In genomic region chr4:74474345-74475099, GRCh38 we compare ENCODE assay signal across 15 cellular contexts. TPM values are rescaled to one million over a fixed set of nuclear protein-coding genes. Genes with fewer than 3 reads are reported as not detected.
DNase-seq lines count a peak whose midpoint lies in the region; FAIRE-seq and TF ChIP-seq lines count a peak whose summit lies in the region.
"Had no signal": no experiment of that assay in that cellular context is flagged by ENCODE, and none has a peak within 500 bp of the region (broad histone marks: within the 10 kb centered on the region; RNA-seq: fewer than 3 reads in every experiment).

No MANE protein-coding gene starts in this region.

- peak overlapping the region; percentile 67 for H3K4me3 Mint-ChIP-seq in HFFc6
- H3K4me3 Mint-ChIP-seq: activated T-cell treated with anti-CD3 and anti-CD28 coated beads, Interleukin-2, amount 50 U/mL, for 72 hours; CD4-positive, alpha-beta memory T cell had no signal

- no peak for TF ChIP-seq EP300 in suprapubic skin (IDR thresholded peaks at IDR 0.05)

- H3K36me3 Mint-ChIP-seq in HFFc6 (ENCODE audit: low read depth), result no peaks in the 10 kb centered on the region
- H3K36me3 Mint-ChIP-seq: CD4-positive, alpha-beta memory T cell had no signal

- no peak for TF ChIP-seq CTCF in HFFc6 (IDR thresholded peaks at IDR 0.05)
- TF ChIP-seq CTCF in bronchial epithelial cell (IDR thresholded peaks at IDR 0.05; ENCODE audit: insufficient read depth, low read length, severe bottlenecking), result no peak
- no peak for TF ChIP-seq CTCF in tibial artery (IDR thresholded peaks at IDR 0.05)
- TF ChIP-seq CTCF in suprapubic skin (IDR thresholded peaks at IDR 0.05), result no peak

- H3K27ac Mint-ChIP-seq in HFFc6, result peak overlapping the region; percentile 77
- H3K27ac Mint-ChIP-seq: activated T-cell treated with anti-CD3 and anti-CD28 coated beads, Interleukin-2, amount 50 U/mL, for 72 hours; CD4-positive, alpha-beta memory T cell had no signal

- peaks cover 42% of the 10 kb centered on the region for H3K4me1 Mint-ChIP-seq in HFFc6 (ENCODE audit: low read depth)
- H3K4me1 Mint-ChIP-seq: CD4-positive, alpha-beta memory T cell had no signal

- H3K9me3 ChIP-seq in tibial artery, result no peaks in the 10 kb centered on the region
- H3K9me3 ChIP-seq in suprapubic skin, result no peaks in the 10 kb centered on the region

- DNase-seq in HFFc6 (peak; percentile 34), bronchial epithelial cell (ENCODE audit: low read depth) (peak; percentile 68), iris pigment epithelial cell (ENCODE audit: low read depth) (peak; percentile 72), tibial artery (no peak), suprapubic skin (ENCODE audit: low spot score in 2 of 2) (no peak), DMS53 treated with DMSO at 0.1 percent for 48 hours (lab: John Stamatoyannopoulos, UW; ENCODE audit: unreplicated experiment) (no peak), NCI-H82 (lab: John Stamatoyannopoulos, UW) (no peak)
- DNase-seq: activated T-cell treated with anti-CD3 and anti-CD28 coated beads, Interleukin-2, amount 50 U/mL, for 72 hours; CD4-positive, alpha-beta memory T cell; Kasumi-1; NCI-H146; stimulated activated naive CD4-positive, alpha-beta T cell treated with Interleukin-2 at 50 U/mL for 16 hours had no signal

- intact Hi-C loops in tibial artery (cut with DNase I; ENCODE audit: low total_unique reads), result no loop called here

- H3K36me3 ChIP-seq in bronchial epithelial cell (ENCODE audit: control insufficient read depth, insufficient read depth, low read length) (no peaks in the 10 kb centered on the region), tibial artery (no peaks in the 10 kb centered on the region), suprapubic skin (no peaks in the 10 kb centered on the region)

- H3K27ac ChIP-seq in tibial artery (peak overlapping the region; percentile 12 to 21), suprapubic skin (no peak overlapping the region)
- H3K27ac ChIP-seq: HL-60 had no signal

- H3K9me3 Mint-ChIP-seq in HFFc6, result no peaks in the 10 kb centered on the region
- H3K9me3 Mint-ChIP-seq: activated T-cell treated with anti-CD3 and anti-CD28 coated beads, Interleukin-2, amount 50 U/mL, for 72 hours; CD4-positive, alpha-beta memory T cell had no signal

- H3K27me3 ChIP-seq in bronchial epithelial cell (ENCODE audit: control insufficient read depth, insufficient read depth, low read length), result no peaks in the 10 kb centered on the region
- no peaks in the 10 kb centered on the region for H3K27me3 ChIP-seq in tibial artery
- no peaks in the 10 kb centered on the region for H3K27me3 ChIP-seq in suprapubic skin

- peaks cover 0 to 30% (median 20%) of the 10 kb centered on the region in 4 donors for H3K4me1 ChIP-seq in tibial artery
- H3K4me1 ChIP-seq in suprapubic skin, result peaks cover 33% of the 10 kb centered on the region

- H3K4me3 ChIP-seq in bronchial epithelial cell (ENCODE audit: low read depth, low read length) (no peak overlapping the region), tibial artery (no peak overlapping the region), suprapubic skin (no peak overlapping the region)

- no peaks in the 10 kb centered on the region for H3K27me3 Mint-ChIP-seq in HFFc6 (ENCODE audit: insufficient read depth)

- no peak for TF ChIP-seq POLR2A in suprapubic skin (IDR thresholded peaks at IDR 0.05)

- WGBS in suprapubic skin, result 33% methylated on average over 4 of the region's 4 CpGs

- no peak for FAIRE-seq in bronchial epithelial cell (lab: Jason Lieb, UNC)

RNA-seq across cellular contexts. Expression of gene AREG, which starts 29.6 kb away (rescaled TPM):
- under 1 TPM in 5 of 6 experiments, not detected in 1; 0.24 to 0.70 (median 0.45) TPM for total RNA-seq in HFFc6 (2021; fragmentation: NEBNext Ultra II Directional; extraction: Animal tissue kit (Norgen Biotek cat#: 25700))
- total RNA-seq in bronchial epithelial cell, result 197 and 272 TPM in 2 replicates
- 10 to 100 TPM; 13.0 to 40.6 (median 26.2) TPM for total RNA-seq in suprapubic skin
- total RNA-seq: G401, skeletal muscle tissue had no signal

Comparison
In these comparisons a context has a peak if more than half of its experiments do, and no peak if none do; other contexts are left out.
1. DNase-seq: peak in HFFc6 (single experiment), bronchial epithelial cell (single experiment) and iris pigment epithelial cell (single experiment); none in tibial artery (0 of 2), suprapubic skin (0 of 2), DMS53 treated with DMSO at 0.1 percent for 48 hours (single experiment) and NCI-H82 (single experiment).
2. RNA of gene AREG, which starts 29.6 kb away (total RNA-seq): 197 to 272 TPM in bronchial epithelial cell and 13.0 to 40.6 TPM in suprapubic skin; 0.24 to 0.70 TPM in HFFc6; every median in the first group is over 4 times any median in the second.